2 cellular contexts compared by ENCODE assay signal in genomic region chr18:44626807-44627206, GRCh38.
TF ChIP-seq lines count a peak whose summit lies in the region.

No MANE protein-coding gene starts in this region.

TF ChIP-seq in SK-N-SH, 30 proteins besides CTCF, POLR2A, EP300 and RAD21:
- TF ChIP-seq ZBTB33 (IDR thresholded peaks at IDR 0.05; ENCODE audit: borderline replicate concordance, low read depth) (no peak), SIN3A (IDR thresholded peaks at IDR 0.05; ENCODE audit: borderline replicate concordance, low read depth, low read length) (no peak), NFIC (IDR thresholded peaks at IDR 0.05; ENCODE audit: borderline replicate concordance) (no peak), TEAD4 (IDR thresholded peaks at IDR 0.05; ENCODE audit: borderline replicate concordance, insufficient read depth) (no peak), USF2 (IDR thresholded peaks at IDR 0.05; ENCODE audit: borderline replicate concordance, low read depth, low read length) (no peak), TAF1 (IDR thresholded peaks at IDR 0.05; ENCODE audit: borderline replicate concordance, low read depth, low read length) (no peak), GABPA (IDR thresholded peaks at IDR 0.05; ENCODE audit: low read depth) (no peak), USF1 (IDR thresholded peaks at IDR 0.05; ENCODE audit: borderline replicate concordance, low read depth) (no peak), RXRA (IDR thresholded peaks at IDR 0.05; ENCODE audit: borderline replicate concordance, low read depth) (no peak)

TF ChIP-seq in SK-N-SH treated with all-trans-retinoic acid at 6 μM for 48 hours, 23 proteins besides CTCF, POLR2A, EP300 and RAD21 (continued from another document):
- TF ChIP-seq POU6F1 (CRISPR knock-in tag; IDR thresholded peaks at IDR 0.05; ENCODE audit: borderline replicate concordance, low read depth) (no peak), ISL1 (CRISPR knock-in tag; IDR thresholded peaks at IDR 0.05) (no peak), CSRNP3 (CRISPR knock-in tag; IDR thresholded peaks at IDR 0.05) (no peak), TSHZ2 (CRISPR knock-in tag; IDR thresholded peaks at IDR 0.05) (no peak), ZNF8 (CRISPR knock-in tag; IDR thresholded peaks at IDR 0.05) (no peak), OSR1 (CRISPR knock-in tag; IDR thresholded peaks at IDR 0.05) (no peak), TCF4 (CRISPR knock-in tag; IDR thresholded peaks at IDR 0.05; ENCODE audit: borderline replicate concordance) (no peak), ARNTL (CRISPR knock-in tag; IDR thresholded peaks at IDR 0.05; ENCODE audit: borderline replicate concordance, low read depth) (no peak), ZNF70 (CRISPR knock-in tag; IDR thresholded peaks at IDR 0.05) (no peak), PATZ1 (CRISPR knock-in tag; IDR thresholded peaks at IDR 0.05; ENCODE audit: borderline replicate concordance) (no peak), CSDC2 (CRISPR knock-in tag; IDR thresholded peaks at IDR 0.05) (no peak), RARB (CRISPR knock-in tag; IDR thresholded peaks at IDR 0.05) (no peak)
